In the genomic region with DNA sequence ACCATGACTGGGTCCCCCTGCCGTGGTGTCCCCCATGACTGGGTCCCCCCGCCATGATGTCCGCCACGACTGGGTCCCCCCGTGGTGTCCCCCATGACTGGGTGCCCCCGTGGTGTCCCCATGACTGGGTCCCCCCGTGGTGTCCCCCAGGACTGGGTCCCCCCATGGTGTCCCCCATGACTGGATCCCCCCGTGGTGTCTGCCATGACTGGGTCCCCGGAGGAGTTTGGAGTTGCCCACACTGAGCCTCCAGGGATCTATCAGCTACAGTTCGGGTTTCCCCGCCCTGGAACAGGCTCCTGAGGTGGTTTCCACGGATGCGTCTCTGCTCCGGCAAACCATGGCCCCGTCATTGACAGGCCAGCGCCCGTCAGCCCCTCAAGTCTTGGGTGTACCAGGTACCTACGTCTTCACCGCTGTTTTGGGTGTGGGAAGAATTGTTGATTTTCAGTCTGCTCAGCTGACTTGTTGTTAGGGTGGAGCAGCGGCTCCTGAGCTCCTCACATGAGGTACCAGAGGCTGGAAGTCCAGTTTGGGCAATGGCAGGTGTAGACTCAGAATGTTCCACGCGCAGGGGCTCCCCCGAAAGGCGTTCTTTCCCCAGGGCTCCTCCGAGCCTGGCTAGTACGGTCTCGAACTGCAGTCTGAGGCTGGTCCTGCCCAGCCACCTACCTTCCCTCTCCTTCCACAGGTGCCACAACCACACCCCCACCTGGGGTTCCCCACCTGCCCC, we compare ENCODE assay signal across 22 cellular contexts. TPM values are rescaled to one million over a fixed set of nuclear protein-coding genes. Genes with fewer than 3 reads are reported as not detected.
DNase-seq lines count a peak whose midpoint lies in the region; ATAC-seq and TF ChIP-seq lines count a peak whose summit lies in the region.
"Had no signal": no experiment of that assay in that cellular context is flagged by ENCODE, and none has a peak within 500 bp of the region (broad histone marks: within the 10 kb centered on the region; RNA-seq: fewer than 3 reads in every experiment).

No MANE protein-coding gene starts in this region.

- DNase-seq in H7 (peak; percentile 38), chondrocyte (ENCODE audit: low spot score) (peak; percentile 52), neural progenitor cell (ENCODE audit: low spot score) (peak; percentile 0), spleen (peak; percentile 28), KG1 (lab: John Stamatoyannopoulos, UW) (no peak), left ventricle myocardium superior (no peak), progenitor cell of endocrine pancreas (ENCODE audit: low spot score, unreplicated experiment) (no peak)
- DNase-seq: CD8-positive, alpha-beta T cell; DMS153; HCEC 1CT; IMR-90; NCI-H1105; NCI-H146; NCI-H2029; NCI-H226; NCI-H524; NCI-H82 had no signal

- TF ChIP-seq POLR2A in spleen (IDR thresholded peaks at IDR 0.05) = no peak

- H3K4me3 ChIP-seq in H7 (ENCODE audit: insufficient read depth, low read depth, low read length) (no peak overlapping the region), neural progenitor cell (no peak overlapping the region), spleen (no peak overlapping the region)
- H3K4me3 ChIP-seq: BLaER1, GM23338, Peyer's patch had no signal

- H3K27ac ChIP-seq in neural progenitor cell = no peak overlapping the region
- H3K27ac ChIP-seq in spleen = no peak overlapping the region
- H3K27ac ChIP-seq: BLaER1, Peyer's patch had no signal

- H3K36me3 ChIP-seq in H7 (replicated peaks; ENCODE audit: control insufficient read depth, insufficient read depth, low read length) (no peaks in the 10 kb centered on the region), neural progenitor cell (no peaks in the 10 kb centered on the region), spleen (no peaks in the 10 kb centered on the region)
- H3K36me3 ChIP-seq: BLaER1, Peyer's patch had no signal

- H3K36me3 Mint-ChIP-seq in chondrocyte (ENCODE audit: low read depth) (no peaks in the 10 kb centered on the region), neural progenitor cell (no peaks in the 10 kb centered on the region), progenitor cell of endocrine pancreas (ENCODE audit: insufficient read depth) (no peaks in the 10 kb centered on the region)
- H3K36me3 Mint-ChIP-seq: CD8-positive, alpha-beta T cell had no signal

- H3K9me3 Mint-ChIP-seq in chondrocyte (ENCODE audit: low read depth) (no peaks in the 10 kb centered on the region), neural progenitor cell (peaks cover 3% of the 10 kb centered on the region), progenitor cell of endocrine pancreas (ENCODE audit: low read depth) (no peaks in the 10 kb centered on the region)
- H3K9me3 Mint-ChIP-seq: CD8-positive, alpha-beta T cell; GM23338 had no signal

- H3K27ac Mint-ChIP-seq in chondrocyte (ENCODE audit: unreplicated experiment) = no peak overlapping the region
- no peak overlapping the region for H3K27ac Mint-ChIP-seq in neural progenitor cell
- H3K27ac Mint-ChIP-seq in progenitor cell of endocrine pancreas = no peak overlapping the region
- H3K27ac Mint-ChIP-seq: CD8-positive, alpha-beta T cell; GM23338 had no signal

- peaks cover 25% of the 10 kb centered on the region for H3K27me3 Mint-ChIP-seq in chondrocyte (ENCODE audit: low read depth)
- peaks cover 15% of the 10 kb centered on the region for H3K27me3 Mint-ChIP-seq in neural progenitor cell (ENCODE audit: insufficient read depth, low read depth)
- peaks cover 53% of the 10 kb centered on the region for H3K27me3 Mint-ChIP-seq in progenitor cell of endocrine pancreas

- no peaks in the 10 kb centered on the region for H3K27me3 ChIP-seq in H7 (ENCODE audit: control insufficient read depth, insufficient read depth, low read length)
- peaks cover 19% of the 10 kb centered on the region for H3K27me3 ChIP-seq in neural progenitor cell
- peaks cover 0 to 35% (median 0%) of the 10 kb centered on the region in 7 donors for H3K27me3 ChIP-seq in spleen (replicated peaks in 1 of 7)
- H3K27me3 ChIP-seq: BLaER1, Peyer's patch had no signal

- no peaks in the 10 kb centered on the region for H3F3A ChIP-seq in neural progenitor cell (ENCODE audit: low read depth)

- no peaks in the 10 kb centered on the region for H3K9me3 ChIP-seq in neural progenitor cell (ENCODE audit: low read depth)
- H3K9me3 ChIP-seq in spleen = no peaks in the 10 kb centered on the region
- H3K9me3 ChIP-seq: Peyer's patch had no signal

- H3K9ac ChIP-seq in neural progenitor cell = no peak overlapping the region
- H3K9ac ChIP-seq: BLaER1 had no signal

- no peak for TF ChIP-seq CTCF in chondrocyte (IDR thresholded peaks at IDR 0.05)
- no peak for TF ChIP-seq CTCF in neural progenitor cell (IDR thresholded peaks at IDR 0.05)
- no peak for TF ChIP-seq CTCF in spleen (IDR thresholded peaks at IDR 0.05 in 8 of 11, conservative IDR thresholded peaks at IDR 0.05 in 3 of 11)
- TF ChIP-seq CTCF in progenitor cell of endocrine pancreas (IDR thresholded peaks at IDR 0.05; ENCODE audit: unreplicated experiment) = no peak

- H3K4me1 ChIP-seq in neural progenitor cell = no peaks in the 10 kb centered on the region
- no peaks in the 10 kb centered on the region for H3K4me1 ChIP-seq in spleen
- H3K4me1 ChIP-seq: Peyer's patch had no signal

- no peaks in the 10 kb centered on the region for H3K79me2 ChIP-seq in neural progenitor cell (ENCODE audit: low read depth)

- H3K4me2 ChIP-seq in neural progenitor cell = no peak overlapping the region
- H3K4me2 ChIP-seq: GM23338 had no signal

- WGBS in spleen, 5 donors = 93 to 96% (median 94%) methylated on average over 16 to 27 of the region's 27 CpGs

- no peaks in the 10 kb centered on the region for H4K20me1 ChIP-seq in neural progenitor cell (ENCODE audit: low read depth)
- H4K20me1 ChIP-seq: BLaER1 had no signal

- H3K4me3 Mint-ChIP-seq in chondrocyte (ENCODE audit: unreplicated experiment) (no peak overlapping the region), neural progenitor cell (no peak overlapping the region), progenitor cell of endocrine pancreas (ENCODE audit: low read depth) (no peak overlapping the region)
- H3K4me3 Mint-ChIP-seq: CD8-positive, alpha-beta T cell; GM23338 had no signal

- H2AFZ ChIP-seq in neural progenitor cell (replicated peaks) = no peak overlapping the region
- H2AFZ ChIP-seq: GM23338 had no signal

- intact Hi-C loops in spleen (cut with DNase I; ENCODE audit: low total_unique reads) = no loop called here
- intact Hi-C loops in left ventricle myocardium superior (cut with micrococcal nuclease) = no loop called here

- ATAC-seq in left ventricle myocardium superior = no peak
- ATAC-seq: CD8-positive, alpha-beta T cell had no signal

- H3K4me1 Mint-ChIP-seq in chondrocyte (ENCODE audit: low read depth) (no peaks in the 10 kb centered on the region), neural progenitor cell (no peaks in the 10 kb centered on the region), progenitor cell of endocrine pancreas (ENCODE audit: low read depth) (peaks cover 3% of the 10 kb centered on the region)
- H3K4me1 Mint-ChIP-seq: GM23338 had no signal

RNA-seq across cellular contexts. Expression of a gene that starts 8.3 kb away (rescaled TPM):
- total RNA-seq in H7 (2014; rRNA removed; shearing (Covaris generic)) = 12.1 and 12.7 TPM in 2 replicates
- total RNA-seq in chondrocyte (0.46 to 2.3 TPM (median 2.3 TPM) in 3 replicates), neural progenitor cell (ENCODE audit: low replicate concordance) (4.3 and 19.5 TPM in 2 replicates), spleen (10 to 100 TPM in 6 of 7 donors, 1 to 10 TPM in 1; 10.0 to 19.8 (median 15.8) TPM), left ventricle myocardium superior (2.1 TPM), progenitor cell of endocrine pancreas (10.4 TPM in 2 replicates)
- 1 to 10 TPM; 4.4 to 7.7 (median 6.1) TPM for polyA plus RNA-seq in spleen
- total RNA-seq: Calu3, OCI-LY7 had no signal
- polyA plus RNA-seq: IMR-90 had no signal

RNA-seq across cellular contexts. Expression of a gene that starts 41.0 kb away (rescaled TPM):
- total RNA-seq in H7 (2014; rRNA removed; shearing (Covaris generic)) = 0.41 and 0.59 TPM in 2 replicates
- total RNA-seq in chondrocyte = not detected in 3 replicates
- not detected in 2 replicates for total RNA-seq in neural progenitor cell (ENCODE audit: low replicate concordance)
- total RNA-seq in spleen = not detected
- not detected for polyA plus RNA-seq in spleen
- total RNA-seq in left ventricle myocardium superior = not detected
- total RNA-seq in progenitor cell of endocrine pancreas = not detected in 2 replicates
- total RNA-seq: Calu3; CD8-positive, alpha-beta T cell; GM23338; IMR-90; OCI-LY7; Peyer's patch had no signal
- polyA plus RNA-seq: IMR-90 had no signal

RNA-seq across cellular contexts. Expression of a gene that starts 57.0 kb away (rescaled TPM):
- 410 and 452 TPM in 2 replicates for total RNA-seq in H7 (2014; rRNA removed; shearing (Covaris generic))
- total RNA-seq in chondrocyte = 240 to 279 TPM (median 256 TPM) in 3 replicates
- 95.1 and 114 TPM in 2 replicates for total RNA-seq in neural progenitor cell (ENCODE audit: low replicate concordance)
- total RNA-seq in spleen = 100 to 1,000 TPM in 4 of 7 donors, 10 to 100 TPM in 3; 51.7 to 187 (median 160) TPM
- 100 to 1,000 TPM; 444 to 497 (median 461) TPM for polyA plus RNA-seq in spleen
- total RNA-seq in left ventricle myocardium superior = 1,128 TPM
- total RNA-seq in progenitor cell of endocrine pancreas = 235 and 236 TPM in 2 replicates

RNA-seq across cellular contexts. Expression of a gene that starts 57.3 kb away (rescaled TPM):
- total RNA-seq in H7 (2014; rRNA removed; shearing (Covaris generic)) = 12.6 and 18.2 TPM in 2 replicates
- total RNA-seq in chondrocyte = 22.8 to 26.5 TPM (median 25.6 TPM) in 3 replicates
- 0.21 and 10.0 TPM in 2 replicates for total RNA-seq in neural progenitor cell (ENCODE audit: low replicate concordance)
- 10 to 100 TPM in 6 of 7 donors, 1 to 10 TPM in 1; 9.2 to 28.2 (median 14.6) TPM for total RNA-seq in spleen
- 10 to 100 TPM; 18.9 to 32.6 (median 20.0) TPM for polyA plus RNA-seq in spleen
- total RNA-seq in left ventricle myocardium superior = 2.7 TPM
- 22.6 and 23.7 TPM in 2 replicates for total RNA-seq in progenitor cell of endocrine pancreas

Comparison
In these comparisons a context has a peak if more than half of its experiments do, and no peak if none do; other contexts are left out.
1. DNase-seq: peak in H7 (single experiment), chondrocyte (single experiment), neural progenitor cell (single experiment) and spleen (single experiment); none in KG1 (single experiment), left ventricle myocardium superior (single experiment) and progenitor cell of endocrine pancreas (single experiment).